Comparison of ENCODE assay signal across 17 cellular contexts in genomic region chr11:65624931-65625627, GRCh38. TPM values are rescaled to one million over a fixed set of nuclear protein-coding genes. Genes with fewer than 3 reads are reported as not detected.
"Had no signal": no experiment of that assay in that cellular context is flagged by ENCODE, and none has a peak within 500 bp of the region (broad histone marks: within the 10 kb centered on the region; RNA-seq: fewer than 3 reads in every experiment).

No MANE protein-coding gene starts in this region.

- DNase-seq: activated CD8-positive, alpha-beta memory T cell treated with anti-CD3 and anti-CD28 coated beads, Interleukin-2, amount 10 ng/mL, durations not matched to agents 7 days and 5 days; stimulated activated naive B cell treated with anti-CD40 and anti-IgM and Interleukin-4, amounts not matched to agents 10 μg/mL and 1 μg/mL and 100 μg/mL, for 72 hours; T1000 had no signal

- H3K27me3 Mint-ChIP-seq: activated CD8-positive, alpha-beta memory T cell treated with anti-CD3 and anti-CD28 coated beads, Interleukin-2, amount 10 ng/mL, durations not matched to agents 7 days and 5 days; activated naive CD8-positive, alpha-beta T cell; naive thymus-derived CD4-positive, alpha-beta T cell; stimulated activated naive B cell treated with anti-CD40 and anti-IgM and Interleukin-4, amounts not matched to agents 10 μg/mL and 1 μg/mL and 100 μg/mL, for 72 hours; T-helper 17 cell had no signal

- H3K4me1 ChIP-seq: colonic mucosa, neural progenitor cell, thyroid gland, vagina had no signal

- H3K36me3 ChIP-seq: neural progenitor cell had no signal

- H3K4me3 Mint-ChIP-seq: activated CD8-positive, alpha-beta memory T cell treated with anti-CD3 and anti-CD28 coated beads, Interleukin-2, amount 10 ng/mL, durations not matched to agents 7 days and 5 days; activated CD8-positive, alpha-beta T cell treated with anti-CD3 and anti-CD28 coated beads, Interleukin-2, amount 10 ng/mL, durations not matched to agents 7 days and 5 days; mesothelial cell of epicardium; naive thymus-derived CD4-positive, alpha-beta T cell; neural progenitor cell; stimulated activated naive B cell treated with anti-CD40 and anti-IgM and Interleukin-4, amounts not matched to agents 10 μg/mL and 1 μg/mL and 100 μg/mL, for 72 hours; T-helper 17 cell had no signal

- H3K27ac Mint-ChIP-seq: activated CD8-positive, alpha-beta memory T cell treated with anti-CD3 and anti-CD28 coated beads, Interleukin-2, amount 10 ng/mL, durations not matched to agents 7 days and 5 days; activated CD8-positive, alpha-beta T cell treated with anti-CD3 and anti-CD28 coated beads, Interleukin-2, amount 10 ng/mL, durations not matched to agents 7 days and 5 days; activated naive CD8-positive, alpha-beta T cell; mesothelial cell of epicardium; neural progenitor cell; T-helper 17 cell had no signal

- H3K27me3 ChIP-seq: colonic mucosa, left lung, neural progenitor cell, stomach, thyroid gland, upper lobe of left lung, vagina had no signal

- H3K36me3 Mint-ChIP-seq: activated naive CD8-positive, alpha-beta T cell had no signal

- H3K4me3 ChIP-seq: colonic mucosa, left lung, neural progenitor cell, stomach, thyroid gland, upper lobe of left lung, vagina had no signal

- H3K4me1 Mint-ChIP-seq: activated CD8-positive, alpha-beta memory T cell treated with anti-CD3 and anti-CD28 coated beads, Interleukin-2, amount 10 ng/mL, durations not matched to agents 7 days and 5 days; mesothelial cell of epicardium had no signal

- H3K27ac ChIP-seq: colonic mucosa, left lung, neural progenitor cell, stomach, thyroid gland, vagina, WERI-Rb-1 had no signal

- H3K9me3 ChIP-seq: colonic mucosa, left lung, stomach, thyroid gland, upper lobe of left lung, vagina had no signal

- H3K4me2 ChIP-seq: neural progenitor cell had no signal

- H3K9me3 Mint-ChIP-seq: mesothelial cell of epicardium; naive thymus-derived CD4-positive, alpha-beta T cell; neural progenitor cell; stimulated activated naive B cell treated with anti-CD40 and anti-IgM and Interleukin-4, amounts not matched to agents 10 μg/mL and 1 μg/mL and 100 μg/mL, for 72 hours had no signal

- H3K9ac ChIP-seq: neural progenitor cell had no signal

RNA-seq across cellular contexts. Expression of gene KCNK7, which starts 29.5 kb away (rescaled TPM):
- total RNA-seq: frontal cortex had no signal
